3 cellular contexts compared by ENCODE assay signal in genomic region chr2:184528119-184528518, GRCh38.
A peak's percentile ranks its signal among the peaks of the same experiment; 100 is the strongest.
TF ChIP-seq lines count a peak whose summit lies in the region.

No MANE protein-coding gene starts in this region.

TF ChIP-seq in HCT116, 20 proteins besides CTCF, POLR2A, EP300 and RAD21:
- TF ChIP-seq CBX3 (IDR thresholded peaks at IDR 0.05; ENCODE audit: low read depth) (peak; percentile 94), TCF7L2 (IDR thresholded peaks at IDR 0.05; ENCODE audit: borderline replicate concordance, extremely low read depth, insufficient read depth, insufficient read length) (no peak)
TF ChIP-seq in HCT116: peak in this region for 1.

TF ChIP-seq in HEK293, 187 proteins besides CTCF, POLR2A, EP300 and RAD21:
- TF ChIP-seq TRIM28 (IDR thresholded peaks at IDR 0.05; ENCODE audit: borderline replicate concordance, low read length) (peak; percentile 99; the same call in 1 of the 2 replicates), ZNF610 (tag by site-specific recombination; IDR thresholded peaks at IDR 0.05; ENCODE audit: borderline replicate concordance) (no peak), IKZF3 (tag by site-specific recombination; IDR thresholded peaks at IDR 0.05) (no peak), SETDB1 (IDR thresholded peaks at IDR 0.05; ENCODE audit: insufficient read length, low read length) (peak; percentile 66), ZNF518A (tag by site-specific recombination; conservative IDR thresholded peaks at IDR 0.05; ENCODE audit: low read depth) (no peak)

TF ChIP-seq in GM12878, 131 proteins besides CTCF, POLR2A, EP300 and RAD21 (continued from another document):
- TF ChIP-seq CBX5 (IDR thresholded peaks at IDR 0.05; ENCODE audit: low read depth), result peak; percentile 88; the same call in 1 of the 2 replicates
